24 cellular contexts compared by ENCODE assay signal in the genomic region with DNA sequence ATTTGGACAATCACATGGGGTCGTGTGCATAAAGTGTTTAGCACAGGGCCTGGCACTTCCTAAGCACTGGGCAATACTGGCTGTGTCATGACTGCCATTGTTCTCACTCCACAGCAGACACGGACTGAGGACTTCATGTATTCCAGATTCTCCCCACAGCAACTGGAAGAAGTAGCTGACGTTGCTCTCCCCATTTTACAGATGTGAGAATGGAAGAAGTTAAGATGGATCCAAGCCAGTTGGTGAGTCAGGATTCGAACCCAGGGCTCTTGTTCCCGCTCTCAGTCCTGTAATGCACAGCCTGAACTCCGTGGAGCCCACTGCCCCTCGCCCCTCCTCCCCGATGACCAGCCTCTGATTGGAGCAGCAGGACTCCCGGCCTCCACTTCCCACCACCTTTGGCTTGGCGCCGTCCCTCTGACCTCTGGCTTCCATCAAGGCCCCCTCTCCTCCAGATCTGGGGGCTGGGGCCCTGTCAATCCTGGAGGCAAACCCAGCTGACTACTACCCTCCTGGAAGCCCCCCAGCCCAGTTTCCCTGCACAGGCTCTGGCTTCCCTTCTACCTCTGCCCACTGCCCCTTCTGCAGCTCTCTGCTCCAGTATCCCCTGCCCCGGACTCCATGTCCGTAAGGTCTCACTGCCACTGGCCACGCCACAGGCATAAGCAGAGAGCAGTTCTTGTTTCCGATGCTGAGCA.
"Had no signal": no experiment of that assay in that cellular context is flagged by ENCODE, and none has a peak within 500 bp of the region (broad histone marks: within the 10 kb centered on the region; RNA-seq: fewer than 3 reads in every experiment).

No MANE protein-coding gene starts in this region.

- H3K4me3 Mint-ChIP-seq: activated CD4-positive, alpha-beta T cell treated with anti-CD3 and anti-CD28 coated beads, Interleukin-2, amount 10 ng/mL, durations not matched to agents 24 days and 14 days; activated T-helper 1 cell treated with anti-CD3 and anti-CD28 coated beads, Interleukin-12 subunit alpha, Interleukin-12 subunit beta, Interleukin-2, Interleukin-4 antibody, amounts not matched to agents 30 ng/mL and 10 ng/mL and 1 ng/mL, durations not matched to agents 14 hours and 24 hours and 36 hours; WTC11 had no signal

- H3K36me3 Mint-ChIP-seq: immature natural killer cell, WTC11 had no signal

- H3K36me3 ChIP-seq: prostate gland, SJCRH30, stomach, upper lobe of left lung had no signal

- H3K4me1 ChIP-seq: body of pancreas, prostate gland, SJCRH30 had no signal

- H3K27me3 Mint-ChIP-seq: activated CD4-positive, alpha-beta T cell treated with anti-CD3 and anti-CD28 coated beads, Interleukin-2, amount 10 ng/mL, durations not matched to agents 24 days and 14 days had no signal

- ATAC-seq: body of pancreas, right cardiac atrium, WTC11 had no signal

- H3K27ac ChIP-seq: body of pancreas, coronary artery, prostate gland, SJCRH30, stomach, testis, upper lobe of left lung had no signal

- H3K4me3 ChIP-seq: body of pancreas, coronary artery, prostate gland, SJCRH30, stomach, testis, upper lobe of left lung had no signal

- H3K9me3 ChIP-seq: body of pancreas, prostate gland, SJCRH30, stomach, testis, upper lobe of left lung had no signal

- H3K4me1 Mint-ChIP-seq: immature natural killer cell had no signal

- H3K9me3 Mint-ChIP-seq: activated CD4-positive, alpha-beta T cell treated with anti-CD3 and anti-CD28 coated beads, Interleukin-2, amount 10 ng/mL, durations not matched to agents 24 days and 14 days; activated T-helper 1 cell treated with anti-CD3 and anti-CD28 coated beads, Interleukin-12 subunit alpha, Interleukin-12 subunit beta, Interleukin-2, Interleukin-4 antibody, amounts not matched to agents 30 ng/mL and 10 ng/mL and 1 ng/mL, durations not matched to agents 14 hours and 24 hours and 36 hours; immature natural killer cell; WTC11 had no signal

- DNase-seq: activated CD4-positive, alpha-beta T cell treated with anti-CD3 and anti-CD28 coated beads, Interleukin-2, amount 10 ng/mL, durations not matched to agents 24 days and 14 days; activated CD8-positive, alpha-beta memory T cell treated with anti-CD3 and anti-CD28 coated beads, Interleukin-2, amount 50 U/mL, for 48 hours; activated naive CD4-positive, alpha-beta T cell; amniotic stem cell; body of pancreas; central memory CD4-positive, alpha-beta T cell; effector memory CD4-positive, alpha-beta T cell; foreskin melanocyte; head of caudate nucleus; immature natural killer cell; occipital lobe; right cardiac atrium; SJCRH30; small intestine; stimulated activated CD4-positive, alpha-beta T cell treated with anti-CD3 and anti-CD28 coated beads, Interleukin-4, amount 100 ng/mL, for 4 hours; stimulated activated CD8-positive, alpha-beta memory T cell treated with anti-CD3 and anti-CD28 coated beads, Interleukin-4, amount 100 ng/mL, for 48 hours; stomach; T-helper 2 cell; testis had no signal

- H3K27me3 ChIP-seq: body of pancreas, stomach, testis, upper lobe of left lung had no signal

- H3K27ac Mint-ChIP-seq: activated CD4-positive, alpha-beta T cell treated with anti-CD3 and anti-CD28 coated beads, Interleukin-2, amount 10 ng/mL, durations not matched to agents 24 days and 14 days; activated T-helper 1 cell treated with anti-CD3 and anti-CD28 coated beads, Interleukin-12 subunit alpha, Interleukin-12 subunit beta, Interleukin-2, Interleukin-4 antibody, amounts not matched to agents 30 ng/mL and 10 ng/mL and 1 ng/mL, durations not matched to agents 14 hours and 24 hours and 36 hours had no signal
